ENCODE assay signal across 12 cellular contexts in genomic region chr5:54837939-54838457, GRCh38.
DNase-seq lines count a peak whose midpoint lies in the region; ATAC-seq and TF ChIP-seq lines count a peak whose summit lies in the region.
"Had no signal": no experiment of that assay in that cellular context is flagged by ENCODE, and none has a peak within 500 bp of the region (broad histone marks: within the 10 kb centered on the region; RNA-seq: fewer than 3 reads in every experiment).

No MANE protein-coding gene starts in this region.

- H3K9ac ChIP-seq in neuronal stem cell (ENCODE audit: low read depth, low read length, poor library complexity), result no peak overlapping the region

- CTCF ChIA-PET in PC-9 (lab: Charles Lee), result no interaction called here

- no peak overlapping the region for H2BK5ac ChIP-seq in neuronal stem cell (ENCODE audit: low read length)

- no peaks in the 10 kb centered on the region for H4K20me1 ChIP-seq in PC-9 (ENCODE audit: insufficient read depth)

- no peak overlapping the region for H3K14ac ChIP-seq in neuronal stem cell (ENCODE audit: low read length)

- intact Hi-C loops in PC-9 (cut with micrococcal nuclease; ENCODE audit: unreplicated experiment), result no loop called here

- no peaks in the 10 kb centered on the region for H3K79me1 ChIP-seq in neuronal stem cell (ENCODE audit: low read depth, low read length)

- H3K36me3 Mint-ChIP-seq in glutamatergic neuron (ENCODE audit: unreplicated experiment), result no peaks in the 10 kb centered on the region
- H3K36me3 Mint-ChIP-seq in T-helper 2 cell treated with Interferon-gamma antibody and Interleukin-4, amounts not matched to agents 5 μg/mL and 100 μg/mL, for 36 hours (ENCODE audit: low read depth), result no peaks in the 10 kb centered on the region

- no peak overlapping the region for H2AK5ac ChIP-seq in neuronal stem cell (ENCODE audit: low read depth, low read length)

- H3K4me2 ChIP-seq in neuronal stem cell (ENCODE audit: insufficient read depth, low read length, poor library complexity, severe bottlenecking) (no peak overlapping the region), PC-9 (no peak overlapping the region)

- no peak overlapping the region for H3K4ac ChIP-seq in neuronal stem cell (ENCODE audit: low read length)

- peak overlapping the region; percentile 58 for H3K4me3 Mint-ChIP-seq in glutamatergic neuron (ENCODE audit: unreplicated experiment)
- H3K4me3 Mint-ChIP-seq in T-helper 2 cell treated with Interferon-gamma antibody and Interleukin-4, amounts not matched to agents 5 μg/mL and 100 μg/mL, for 36 hours, result no peak overlapping the region
- H3K4me3 Mint-ChIP-seq: H9, IgD-negative memory B cell had no signal

- H3K9me2 ChIP-seq in PC-9 (ENCODE audit: insufficient read depth), result no peaks in the 10 kb centered on the region

- no peaks in the 10 kb centered on the region for H3K79me2 ChIP-seq in PC-9 (ENCODE audit: low read depth)

- H3K27ac Mint-ChIP-seq in glutamatergic neuron (ENCODE audit: unreplicated experiment), result peak overlapping the region; percentile 98
- H3K27ac Mint-ChIP-seq in T-helper 2 cell treated with Interferon-gamma antibody and Interleukin-4, amounts not matched to agents 5 μg/mL and 100 μg/mL, for 36 hours, result no peak overlapping the region
- H3K27ac Mint-ChIP-seq: H9, IgD-negative memory B cell had no signal

- peaks cover 19% of the 10 kb centered on the region for H3K27me3 Mint-ChIP-seq in glutamatergic neuron (ENCODE audit: unreplicated experiment)
- H3K27me3 Mint-ChIP-seq in T-helper 2 cell treated with Interferon-gamma antibody and Interleukin-4, amounts not matched to agents 5 μg/mL and 100 μg/mL, for 36 hours (ENCODE audit: low read depth), result peaks cover 15% of the 10 kb centered on the region

- peak overlapping the region; percentile 59 for H2AFZ ChIP-seq in neuronal stem cell (ENCODE audit: low read length)
- no peak overlapping the region for H2AFZ ChIP-seq in PC-9

- no peak overlapping the region for H3K23ac ChIP-seq in neuronal stem cell (ENCODE audit: low read depth, low read length, poor library complexity)

- H3K18ac ChIP-seq in neuronal stem cell (ENCODE audit: low read length), result no peak overlapping the region

- POLR2A ChIA-PET in PC-9 (lab: Charles Lee; ENCODE audit: unreplicated experiment), result no interaction called here

- H2BK120ac ChIP-seq in neuronal stem cell (ENCODE audit: low read depth, low read length), result no peak overlapping the region

- H2BK12ac ChIP-seq in neuronal stem cell (ENCODE audit: low read length), result no peak overlapping the region

- no TSS peak for BruUV-seq in PC-9 (replicated peaks; lab: Mats Ljungman, UMichigan)

- no peaks in the 10 kb centered on the region for H3F3A ChIP-seq in PC-9 (ENCODE audit: insufficient read depth, low read depth)

- peaks cover 47% of the 10 kb centered on the region for H3K4me1 Mint-ChIP-seq in glutamatergic neuron (ENCODE audit: low read depth, unreplicated experiment)
- H3K4me1 Mint-ChIP-seq in T-helper 2 cell treated with Interferon-gamma antibody and Interleukin-4, amounts not matched to agents 5 μg/mL and 100 μg/mL, for 36 hours (ENCODE audit: low read depth), result peaks cover 9% of the 10 kb centered on the region

- no CpG with 5 or more reads among the region's 6 CpGs for WGBS in neuronal stem cell (ENCODE audit: extremely low coverage in 2 of 2, insufficient read length in 2 of 2, insufficient replicate concordance in 1 of 2), 2 donors

- no peak overlapping the region for H3K4me3 ChIP-seq in neuronal stem cell (ENCODE audit: low read length in 2 of 2)
- H3K4me3 ChIP-seq in PC-9, result no peak overlapping the region
- H3K4me3 ChIP-seq: Peyer's patch had no signal

- H3K4me1 ChIP-seq in neuronal stem cell (ENCODE audit: control insufficient read depth in 2 of 2, insufficient read depth in 1 of 2, low read depth in 1 of 2, low read length in 2 of 2) (peaks cover 2 to 6% of the 10 kb centered on the region in 2 donors), PC-9 (replicated peaks; ENCODE audit: insufficient read depth) (peaks cover 13% of the 10 kb centered on the region)
- H3K4me1 ChIP-seq: Peyer's patch had no signal

- no peaks in the 10 kb centered on the region for H3K9me3 ChIP-seq in neuronal stem cell (replicated peaks in 1 of 2; ENCODE audit: control insufficient read depth in 2 of 2, insufficient read depth in 1 of 2, low read depth in 1 of 2, low read length in 2 of 2)
- H3K9me3 ChIP-seq in PC-9 (ENCODE audit: insufficient read depth, low read depth), result no peaks in the 10 kb centered on the region
- H3K9me3 ChIP-seq: Peyer's patch had no signal

- no peak overlapping the region for H2BK15ac ChIP-seq in neuronal stem cell (ENCODE audit: low read length)

- H4K8ac ChIP-seq in neuronal stem cell (ENCODE audit: low read depth, low read length), result no peak overlapping the region

- TF ChIP-seq CTCF in glutamatergic neuron (IDR thresholded peaks at IDR 0.05; ENCODE audit: partially characterized antibody, unreplicated experiment) (no peak), PC-9 (conservative IDR thresholded peaks at IDR 0.05) (no peak)

- DNase-seq in NCI-H2029 treated with DMSO at 0.1 percent for 48 hours (lab: John Stamatoyannopoulos, UW) (peak; percentile 6), glutamatergic neuron (no peak), neuronal stem cell (ENCODE audit: low spot score) (no peak), PC-9 (no peak), iPS-NIHi11 (ENCODE audit: low spot score) (no peak)
- no peak for DNase-seq in T-helper 2 cell treated with Interferon-gamma antibody and Interleukin-4, amounts not matched to agents 5 μg/mL and 100 μg/mL, for 36 hours (ENCODE audit: low spot score)
- DNase-seq: H9, NCI-H2081 treated with DMSO at 0.1 percent for 48 hours, Peyer's patch, SHP77 had no signal

- H3K27ac ChIP-seq in neuronal stem cell (replicated peaks; ENCODE audit: low read length) (no peak overlapping the region), PC-9 (no peak overlapping the region)
- H3K27ac ChIP-seq: Peyer's patch had no signal

- H3K27me3 ChIP-seq in neuronal stem cell (ENCODE audit: control insufficient read depth in 3 of 3, insufficient read depth in 3 of 3, low read depth in 1 of 3, low read length in 3 of 3), result no peaks in the 10 kb centered on the region
- H3K27me3 ChIP-seq in PC-9 (ENCODE audit: insufficient read depth, low read depth), result no peaks in the 10 kb centered on the region
- H3K27me3 ChIP-seq: Peyer's patch had no signal

- H3K36me3 ChIP-seq in neuronal stem cell (replicated peaks in 1 of 2; ENCODE audit: control insufficient read depth in 2 of 2, insufficient read depth in 2 of 2, low read length in 2 of 2), result no peaks in the 10 kb centered on the region
- H3K36me3 ChIP-seq in PC-9 (ENCODE audit: low read depth), result no peaks in the 10 kb centered on the region
- H3K36me3 ChIP-seq: Peyer's patch had no signal

- H3K9me3 Mint-ChIP-seq in glutamatergic neuron (ENCODE audit: unreplicated experiment), result peaks cover 12% of the 10 kb centered on the region
- no peaks in the 10 kb centered on the region for H3K9me3 Mint-ChIP-seq in T-helper 2 cell treated with Interferon-gamma antibody and Interleukin-4, amounts not matched to agents 5 μg/mL and 100 μg/mL, for 36 hours
- H3K9me3 Mint-ChIP-seq: H9, IgD-negative memory B cell had no signal

- ATAC-seq in HG03520 (IDR thresholded peaks at IDR 0.05; ENCODE audit: unreplicated experiment), result no peak

- no peak overlapping the region for H4K91ac ChIP-seq in neuronal stem cell (ENCODE audit: low read depth, low read length, poor library complexity)
